In the genomic region with DNA sequence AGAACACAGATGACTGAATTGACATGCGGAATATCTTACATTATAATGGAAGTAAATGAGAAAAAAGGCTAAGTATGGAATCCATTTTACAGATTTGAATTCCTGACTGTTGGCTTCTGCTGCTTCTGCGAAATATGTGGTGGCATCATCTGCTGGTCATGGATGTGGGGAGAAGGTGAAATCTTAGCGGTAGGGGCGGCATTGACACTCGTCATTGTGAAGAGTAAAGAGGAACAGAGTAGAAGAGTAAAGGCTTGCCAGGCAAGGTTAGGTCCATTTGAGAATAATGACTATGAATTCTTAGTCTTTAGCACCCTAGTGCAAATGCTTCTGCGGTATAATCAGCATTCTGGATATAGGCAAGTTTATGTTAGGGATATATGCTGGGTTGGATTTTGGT, we compare ENCODE assay signal across 31 cellular contexts.
"Had no signal": no experiment of that assay in that cellular context is flagged by ENCODE, and none has a peak within 500 bp of the region (broad histone marks: within the 10 kb centered on the region; RNA-seq: fewer than 3 reads in every experiment).

No MANE protein-coding gene starts in this region.

- H3K27ac Mint-ChIP-seq: activated T-helper 17 cell treated with anti-CD3 and anti-CD28 coated beads, Interleukin-2, amount 50 U/mL, for 72 hours; effector memory CD8-positive, alpha-beta T cell; mesothelial cell of epicardium; naive B cell; stimulated activated effector memory CD8-positive, alpha-beta T cell treated with anti-CD3 and anti-CD28 coated beads, Interleukin-12 subunit alpha, Interleukin-12 subunit beta, amount 100 ng/mL, for 72 hours had no signal

- H3K27me3 ChIP-seq: brain microvascular endothelial cell, pancreas, sigmoid colon, suprapubic skin, tibial artery had no signal

- H3K27ac ChIP-seq: brain microvascular endothelial cell, coronary artery, pancreas, psoas muscle, sigmoid colon, suprapubic skin, tibial artery, WERI-Rb-1 had no signal

- DNase-seq: activated CD4-positive, alpha-beta T cell treated with anti-CD3 and anti-CD28 coated beads for 48 hours; activated CD4-positive, alpha-beta T cell treated with anti-CD3 and anti-CD28 coated beads, Interleukin-2, amount 50 U/mL, for 48 hours; activated gamma-delta T cell treated with Interleukin-2 at 50 U/mL for 16 hours; activated naive CD4-positive, alpha-beta T cell treated with anti-CD3 and anti-CD28 coated beads, Interleukin-2, amount 50 U/mL, for 16 hours; activated T-cell treated with anti-CD3 and anti-CD28 coated beads, Interleukin-2, amount 50 U/mL, for 4 hours; amniotic stem cell; brain microvascular endothelial cell; effector memory CD8-positive, alpha-beta T cell; erythroblast; head of caudate nucleus; hippocampal formation; left cardiac atrium; left ventricle myocardium superior; naive B cell; nucleus accumbens; pancreas; psoas muscle; sigmoid colon; small intestine; stimulated activated CD4-positive, alpha-beta T cell treated with anti-CD3 and anti-CD28 coated beads, Interleukin-4, amount 100 ng/mL, for 24 hours; T1000; tibial artery; WERI-Rb-1 had no signal

- H3K4me1 Mint-ChIP-seq: mesothelial cell of epicardium had no signal

- H3K27me3 Mint-ChIP-seq: activated T-helper 17 cell treated with anti-CD3 and anti-CD28 coated beads, Interleukin-2, amount 50 U/mL, for 72 hours; effector memory CD8-positive, alpha-beta T cell; naive B cell had no signal

- H3K9me3 ChIP-seq: pancreas, psoas muscle, sigmoid colon, suprapubic skin, tibial artery had no signal

- FAIRE-seq: astrocyte, keratinocyte, pancreas, small intestine had no signal

- H3K4me1 ChIP-seq: pancreas, psoas muscle, suprapubic skin had no signal

- H3K9me3 Mint-ChIP-seq: activated T-cell treated with anti-CD3 and anti-CD28 coated beads, Interleukin-2, amount 50 U/mL, for 4 hours; activated T-helper 17 cell treated with anti-CD3 and anti-CD28 coated beads, Interleukin-2, amount 50 U/mL, for 72 hours; effector memory CD8-positive, alpha-beta T cell; mesothelial cell of epicardium; naive B cell; stimulated activated effector memory CD8-positive, alpha-beta T cell treated with anti-CD3 and anti-CD28 coated beads, Interleukin-12 subunit alpha, Interleukin-12 subunit beta, amount 100 ng/mL, for 72 hours had no signal

- H3K4me3 ChIP-seq: coronary artery, pancreas, psoas muscle, sigmoid colon, suprapubic skin, tibial artery had no signal

- ATAC-seq: activated CD4-positive, CD25-positive, alpha-beta regulatory T cell treated with anti-CD3 and anti-CD28 coated beads, Interleukin-2, amount 50 U/mL, for 24 hours; activated T-cell treated with anti-CD3 and anti-CD28 coated beads, Interleukin-2, amount 50 U/mL, for 4 hours; effector memory CD8-positive, alpha-beta T cell; left cardiac atrium; left ventricle myocardium superior; pancreas; psoas muscle had no signal

- H3K4me3 Mint-ChIP-seq: activated T-cell treated with anti-CD3 and anti-CD28 coated beads, Interleukin-2, amount 50 U/mL, for 4 hours; activated T-helper 17 cell treated with anti-CD3 and anti-CD28 coated beads, Interleukin-2, amount 50 U/mL, for 72 hours; effector memory CD8-positive, alpha-beta T cell; mesothelial cell of epicardium; naive B cell; stimulated activated effector memory CD8-positive, alpha-beta T cell treated with anti-CD3 and anti-CD28 coated beads, Interleukin-12 subunit alpha, Interleukin-12 subunit beta, amount 100 ng/mL, for 72 hours had no signal
